23 cellular contexts compared by ENCODE assay signal in the genomic region with DNA sequence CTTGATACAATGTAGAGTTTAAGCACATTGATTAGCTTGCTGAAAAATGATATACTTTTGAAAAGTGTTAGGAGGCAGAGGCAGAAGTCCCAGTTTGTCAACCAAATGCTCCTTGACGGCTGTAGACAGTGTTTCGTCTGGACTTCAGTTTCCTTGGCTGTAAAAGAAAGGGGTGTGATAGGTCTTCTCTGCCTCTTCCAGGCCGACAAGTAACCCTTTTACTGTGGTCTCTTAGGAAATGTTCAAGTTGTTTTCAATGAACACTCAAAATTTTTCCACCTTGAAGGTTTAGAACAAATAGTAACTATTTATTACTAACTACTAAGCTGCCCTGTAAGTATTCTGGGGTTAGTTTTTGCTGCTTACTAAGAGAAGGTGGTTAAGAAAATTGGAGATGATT.
DNase-seq lines count a peak whose midpoint lies in the region; ATAC-seq and TF ChIP-seq lines count a peak whose summit lies in the region.
"Had no signal": no experiment of that assay in that cellular context is flagged by ENCODE, and none has a peak within 500 bp of the region (broad histone marks: within the 10 kb centered on the region; RNA-seq: fewer than 3 reads in every experiment).

No MANE protein-coding gene starts in this region.

- H3K36me3 ChIP-seq in lower lobe of right lung = peaks cover 10% of the 10 kb centered on the region
- H3K36me3 ChIP-seq: breast epithelium had no signal

- DNase-seq in activated naive CD4-positive, alpha-beta T cell treated with anti-CD3 and anti-CD28 coated beads, Interleukin-2, amount 50 U/mL, for 16 hours = no peak
- DNase-seq in activated T-helper 1 cell treated with anti-CD3 and anti-CD28 coated beads, Interleukin-12 subunit alpha, Interleukin-12 subunit beta, Interleukin-2, Interleukin-4 antibody, amounts not matched to agents 30 ng/mL and 10 ng/mL and 1 ng/mL, durations not matched to agents 14 hours and 24 hours and 36 hours (ENCODE audit: low spot score) = no peak
- DNase-seq in lower lobe of right lung (no peak), NCI-H187 (lab: John Stamatoyannopoulos, UW) (no peak)
- DNase-seq: amygdala, C1 segment of cervical spinal cord, islet precursor cell, left ventricle myocardium superior, naive B cell, NCI-H1417 treated with DMSO at 0.1 percent for 48 hours, NCI-H2107, NCI-H446, NCI-H82, RPMI8226, trophoblast cell had no signal

- no peaks in the 10 kb centered on the region for H3K27me3 Mint-ChIP-seq in activated naive CD4-positive, alpha-beta T cell treated with anti-CD3 and anti-CD28 coated beads, Interleukin-2, amount 50 U/mL, for 24 hours
- H3K27me3 Mint-ChIP-seq in activated T-helper 1 cell treated with anti-CD3 and anti-CD28 coated beads, Interleukin-12 subunit alpha, Interleukin-12 subunit beta, Interleukin-2, Interleukin-4 antibody, amounts not matched to agents 30 ng/mL and 10 ng/mL and 1 ng/mL, durations not matched to agents 14 hours and 24 hours and 36 hours (ENCODE audit: insufficient read depth) = no peaks in the 10 kb centered on the region
- H3K27me3 Mint-ChIP-seq: naive B cell had no signal

- H3K4me3 ChIP-seq in lower lobe of right lung = no peak overlapping the region
- H3K4me3 ChIP-seq: breast epithelium, SJSA1, skin epidermis had no signal

- H3K4me3 Mint-ChIP-seq in activated naive CD4-positive, alpha-beta T cell treated with anti-CD3 and anti-CD28 coated beads, Interleukin-2, amount 50 U/mL, for 24 hours = peak overlapping the region; percentile 26
- peak overlapping the region; percentile 51 for H3K4me3 Mint-ChIP-seq in activated T-helper 1 cell treated with anti-CD3 and anti-CD28 coated beads, Interleukin-12 subunit alpha, Interleukin-12 subunit beta, Interleukin-2, Interleukin-4 antibody, amounts not matched to agents 30 ng/mL and 10 ng/mL and 1 ng/mL, durations not matched to agents 14 hours and 24 hours and 36 hours
- H3K4me3 Mint-ChIP-seq: mesothelial cell of epicardium, naive B cell had no signal

- peaks cover 77% of the 10 kb centered on the region for H3K4me1 Mint-ChIP-seq in activated naive CD4-positive, alpha-beta T cell treated with anti-CD3 and anti-CD28 coated beads, Interleukin-2, amount 50 U/mL, for 24 hours
- H3K4me1 Mint-ChIP-seq in activated T-helper 1 cell treated with anti-CD3 and anti-CD28 coated beads, Interleukin-12 subunit alpha, Interleukin-12 subunit beta, Interleukin-2, Interleukin-4 antibody, amounts not matched to agents 30 ng/mL and 10 ng/mL and 1 ng/mL, durations not matched to agents 14 hours and 24 hours and 36 hours (ENCODE audit: low read depth) = peaks cover 72% of the 10 kb centered on the region
- H3K4me1 Mint-ChIP-seq: mesothelial cell of epicardium had no signal

- no peak for TF ChIP-seq CTCF in lower lobe of right lung (IDR thresholded peaks at IDR 0.05)

- ATAC-seq in lower lobe of right lung (peak; percentile 56 to 70), HG03097 (IDR thresholded peaks at IDR 0.05; ENCODE audit: low FRiP score, unreplicated experiment) (no peak), GM18858 (IDR thresholded peaks at IDR 0.05; ENCODE audit: unreplicated experiment) (no peak)
- ATAC-seq: left ventricle myocardium superior had no signal

- H3K9me3 ChIP-seq in lower lobe of right lung = peaks cover 3% of the 10 kb centered on the region
- H3K9me3 ChIP-seq: breast epithelium, SJSA1 had no signal

- peak overlapping the region; percentile 87 for H3K27ac Mint-ChIP-seq in activated naive CD4-positive, alpha-beta T cell treated with anti-CD3 and anti-CD28 coated beads, Interleukin-2, amount 50 U/mL, for 24 hours
- peak overlapping the region; percentile 90 for H3K27ac Mint-ChIP-seq in activated T-helper 1 cell treated with anti-CD3 and anti-CD28 coated beads, Interleukin-12 subunit alpha, Interleukin-12 subunit beta, Interleukin-2, Interleukin-4 antibody, amounts not matched to agents 30 ng/mL and 10 ng/mL and 1 ng/mL, durations not matched to agents 14 hours and 24 hours and 36 hours
- H3K27ac Mint-ChIP-seq: mesothelial cell of epicardium had no signal

- H3K9me3 Mint-ChIP-seq in activated naive CD4-positive, alpha-beta T cell treated with anti-CD3 and anti-CD28 coated beads, Interleukin-2, amount 50 U/mL, for 24 hours = peaks cover 12% of the 10 kb centered on the region
- H3K9me3 Mint-ChIP-seq in activated T-helper 1 cell treated with anti-CD3 and anti-CD28 coated beads, Interleukin-12 subunit alpha, Interleukin-12 subunit beta, Interleukin-2, Interleukin-4 antibody, amounts not matched to agents 30 ng/mL and 10 ng/mL and 1 ng/mL, durations not matched to agents 14 hours and 24 hours and 36 hours = peaks cover 23% of the 10 kb centered on the region

- peaks cover 23% of the 10 kb centered on the region for H3K36me3 Mint-ChIP-seq in activated naive CD4-positive, alpha-beta T cell treated with anti-CD3 and anti-CD28 coated beads, Interleukin-2, amount 50 U/mL, for 24 hours
- peaks cover 28% of the 10 kb centered on the region for H3K36me3 Mint-ChIP-seq in activated T-helper 1 cell treated with anti-CD3 and anti-CD28 coated beads, Interleukin-12 subunit alpha, Interleukin-12 subunit beta, Interleukin-2, Interleukin-4 antibody, amounts not matched to agents 30 ng/mL and 10 ng/mL and 1 ng/mL, durations not matched to agents 14 hours and 24 hours and 36 hours (ENCODE audit: low read depth)

- H3K27me3 ChIP-seq in lower lobe of right lung (ENCODE audit: low read depth) = no peaks in the 10 kb centered on the region
- H3K27me3 ChIP-seq: breast epithelium, SJSA1 had no signal

- intact Hi-C loops in activated T-helper 1 cell treated with anti-CD3 and anti-CD28 coated beads, Interleukin-12 subunit alpha, Interleukin-12 subunit beta, Interleukin-2, Interleukin-4 antibody, amounts not matched to agents 30 ng/mL and 10 ng/mL and 1 ng/mL, durations not matched to agents 14 hours and 24 hours and 36 hours (cut with micrococcal nuclease) = no loop called here
- intact Hi-C loops in lower lobe of right lung (cut with DNase I) = no loop called here

- no peak overlapping the region for H3K27ac ChIP-seq in lower lobe of right lung
- H3K27ac ChIP-seq: breast epithelium, KMS-11, SJSA1, skin epidermis had no signal

- H3K4me1 ChIP-seq in lower lobe of right lung = no peaks in the 10 kb centered on the region
- H3K4me1 ChIP-seq: breast epithelium, SJSA1 had no signal

Comparison
In these comparisons a context has a peak if more than half of its experiments do, and no peak if none do; other contexts are left out.
1. ATAC-seq: peak in lower lobe of right lung (2 of 2); none in HG03097 (single experiment) and GM18858 (single experiment).